ENCODE assay signal across 11 cellular contexts in genomic region chr22:36010090-36010489, GRCh38. TPM values are rescaled to one million over a fixed set of nuclear protein-coding genes. Genes with fewer than 3 reads are reported as not detected.
DNase-seq lines count a peak whose midpoint lies in the region; ATAC-seq and TF ChIP-seq lines count a peak whose summit lies in the region.
"Had no signal": no experiment of that assay in that cellular context is flagged by ENCODE, and none has a peak within 500 bp of the region (broad histone marks: within the 10 kb centered on the region; RNA-seq: fewer than 3 reads in every experiment).

No MANE protein-coding gene starts in this region.

- intact Hi-C loops in MCF 10A (cut with micrococcal nuclease), result no loop called here

- TF ChIP-seq CTCF in BE2C (IDR thresholded peaks at IDR 0.05; ENCODE audit: low read depth, low read length), result no peak
- no peak for TF ChIP-seq CTCF in WTC11 (IDR thresholded peaks at IDR 0.05)
- TF ChIP-seq CTCF in foreskin fibroblast (IDR thresholded peaks at IDR 0.05; ENCODE audit: low read depth, low read length), result no peak
- TF ChIP-seq CTCF in MCF 10A (IDR thresholded peaks at IDR 0.05; ENCODE audit: unreplicated experiment), result no peak

- no peaks in the 10 kb centered on the region for H3K36me3 ChIP-seq in BE2C

- no peaks in the 10 kb centered on the region for H3K27me3 ChIP-seq in BE2C

- no peaks in the 10 kb centered on the region for H3K9me3 ChIP-seq in BE2C

- peak overlapping the region; percentile 98 for H3K27ac Mint-ChIP-seq in WTC11
- no peak overlapping the region for H3K27ac Mint-ChIP-seq in MCF 10A (ENCODE audit: low read depth, unreplicated experiment)
- H3K27ac Mint-ChIP-seq: naive thymus-derived CD4-positive, alpha-beta T cell had no signal

- peaks cover 39% of the 10 kb centered on the region for H3K4me1 ChIP-seq in BE2C

- H3K27me3 Mint-ChIP-seq in WTC11 (ENCODE audit: low read depth) (no peaks in the 10 kb centered on the region), MCF 10A (ENCODE audit: insufficient read depth, unreplicated experiment) (no peaks in the 10 kb centered on the region)

- CTCF ChIA-PET in WTC11 (lab: Charles Lee), result interaction anchor here (0.6 kb wide), 1 partner anchor 79 kb away, joined by 3 read pairs; no protein-coding TSS in a partner anchor
- CTCF ChIA-PET in MCF 10A (lab: Yijun Ruan, JAX), result no interaction called here

- DNase-seq in BE2C (peak; percentile 77), NCI-H1105 (lab: John Stamatoyannopoulos, UW) (peak; percentile 19), WTC11 (ENCODE audit: low spot score) (peak; percentile 65), left lobe of liver (ENCODE audit: low spot score) (peak; percentile 91), foreskin fibroblast (no peak), MCF 10A (ENCODE audit: unreplicated experiment) (no peak), OCI-M1 (lab: John Stamatoyannopoulos, UW) (no peak)
- DNase-seq: effector memory CD4-positive, alpha-beta T cell; naive thymus-derived CD4-positive, alpha-beta T cell; NK-92 treated with Interleukin-12 subunit alpha and Interleukin-12 subunit beta, amount 100 ng/mL, for 24 hours had no signal

- H3K4me1 Mint-ChIP-seq in WTC11, result peaks cover 56% of the 10 kb centered on the region
- peaks cover 16% of the 10 kb centered on the region for H3K4me1 Mint-ChIP-seq in MCF 10A (ENCODE audit: insufficient read depth, unreplicated experiment)
- H3K4me1 Mint-ChIP-seq: naive thymus-derived CD4-positive, alpha-beta T cell had no signal

- H3K4me3 ChIP-seq in BE2C (ENCODE audit: low read depth, low read length) (peak overlapping the region; percentile 39), foreskin fibroblast (ENCODE audit: low read depth in 1 of 2, low read length in 2 of 2) (no peak overlapping the region)

- no TSS peak for BruUV-seq in MCF 10A (replicated peaks; lab: Mats Ljungman, UMichigan)

- peak; percentile 98 for ATAC-seq in WTC11
- peak; percentile 90 for ATAC-seq in left lobe of liver
- ATAC-seq in HG02870 (IDR thresholded peaks at IDR 0.05; ENCODE audit: unreplicated experiment), result no peak
- ATAC-seq: naive thymus-derived CD4-positive, alpha-beta T cell had no signal

- H3K9me3 Mint-ChIP-seq in WTC11, result no peaks in the 10 kb centered on the region
- no peaks in the 10 kb centered on the region for H3K9me3 Mint-ChIP-seq in MCF 10A (ENCODE audit: unreplicated experiment)
- H3K9me3 Mint-ChIP-seq: naive thymus-derived CD4-positive, alpha-beta T cell had no signal

- H3K4me3 Mint-ChIP-seq in WTC11 (peak overlapping the region; percentile 5; the same call in 1 of the 2 replicates), MCF 10A (ENCODE audit: unreplicated experiment) (no peak overlapping the region)
- H3K4me3 Mint-ChIP-seq: naive thymus-derived CD4-positive, alpha-beta T cell had no signal

- POLR2A ChIA-PET in WTC11 (lab: Charles Lee), result no interaction called here
- POLR2A ChIA-PET in MCF 10A (lab: Yijun Ruan, JAX), result no interaction called here

- no peaks in the 10 kb centered on the region for H3K36me3 Mint-ChIP-seq in WTC11
- no peaks in the 10 kb centered on the region for H3K36me3 Mint-ChIP-seq in MCF 10A (ENCODE audit: insufficient read depth, unreplicated experiment)
- H3K36me3 Mint-ChIP-seq: naive thymus-derived CD4-positive, alpha-beta T cell had no signal

TF ChIP-seq in WTC11, 78 proteins besides CTCF, POLR2A, EP300 and RAD21:
- no peak for TF ChIP-seq NFATC4 (CRISPR knock-in tag; IDR thresholded peaks at IDR 0.05)
- TF ChIP-seq ZNF219 (CRISPR knock-in tag; IDR thresholded peaks at IDR 0.05; ENCODE audit: borderline replicate concordance), result no peak
- no peak for TF ChIP-seq ATF6 (CRISPR knock-in tag; IDR thresholded peaks at IDR 0.05)
- TF ChIP-seq CREB1 (CRISPR knock-in tag; IDR thresholded peaks at IDR 0.05), result no peak
- no peak for TF ChIP-seq GABPB1 (CRISPR knock-in tag; IDR thresholded peaks at IDR 0.05)
- TF ChIP-seq GTF2I (CRISPR knock-in tag; conservative IDR thresholded peaks at IDR 0.05), result no peak

RNA-seq across cellular contexts. Expression of gene RBFOX2, which starts 18.5 kb away (rescaled TPM):
- polyA plus RNA-seq in BE2C (2012; ENCODE audit: insufficient read depth, insufficient read length, low read depth), result 178 TPM
- 102 to 107 TPM (median 103 TPM) in 3 replicates for total RNA-seq in WTC11 (2021)
- 25.5 TPM for total RNA-seq in left lobe of liver
- 89.4 and 92.0 TPM in 2 replicates for total RNA-seq in MCF 10A (2022)

Comparison
In these comparisons a context has a peak if more than half of its experiments do, and no peak if none do; other contexts are left out.
1. DNase-seq: peak in BE2C (single experiment), NCI-H1105 (single experiment), WTC11 (single experiment) and left lobe of liver (single experiment); none in foreskin fibroblast (0 of 2), MCF 10A (single experiment) and OCI-M1 (single experiment).